ENCODE assay signal across 20 cellular contexts in genomic region chr4:90028460-90028859, GRCh38.
"Had no signal": no experiment of that assay in that cellular context is flagged by ENCODE, and none has a peak within 500 bp of the region (broad histone marks: within the 10 kb centered on the region; RNA-seq: fewer than 3 reads in every experiment).

No MANE protein-coding gene starts in this region.

- H3K36me3 Mint-ChIP-seq: mesothelial cell of epicardium; natural killer cell treated with Interleukin-12 subunit alpha and Interleukin-12 subunit beta and Interleukin-15 and Interleukin-18, amount 100 ng/mL, for 72 hours; neural progenitor cell; type B pancreatic cell had no signal

- H3K27me3 Mint-ChIP-seq: effector memory CD8-positive, alpha-beta T cell; natural killer cell treated with Interleukin-12 subunit alpha and Interleukin-12 subunit beta and Interleukin-15 and Interleukin-18, amount 100 ng/mL, for 72 hours; type B pancreatic cell had no signal

- H3K9me3 Mint-ChIP-seq: effector memory CD8-positive, alpha-beta T cell; mesothelial cell of epicardium; natural killer cell treated with Interleukin-12 subunit alpha and Interleukin-12 subunit beta and Interleukin-15 and Interleukin-18, amount 100 ng/mL, for 72 hours; neural progenitor cell had no signal

- DNase-seq: effector memory CD8-positive, alpha-beta T cell; esophagus squamous epithelium; foreskin fibroblast; glutamatergic neuron; islet precursor cell; mammary epithelial cell; nucleus accumbens; ovary; right cardiac atrium; small intestine; stimulated activated CD4-positive, alpha-beta T cell treated with anti-CD3 and anti-CD28 coated beads, Interleukin-12 subunit alpha, Interleukin-12 subunit beta, amount 100 ng/mL, for 4 hours; stimulated activated naive CD4-positive, alpha-beta T cell treated with Interleukin-2 at 50 U/mL for 16 hours; thyroid gland had no signal

- ATAC-seq: effector memory CD8-positive, alpha-beta T cell; gastroesophageal sphincter; left lobe of liver; natural killer cell treated with Interleukin-12 subunit alpha and Interleukin-12 subunit beta and Interleukin-15 and Interleukin-18, amount 100 ng/mL, for 72 hours; right cardiac atrium had no signal

- H3K27ac Mint-ChIP-seq: effector memory CD8-positive, alpha-beta T cell; mesothelial cell of epicardium; natural killer cell treated with Interleukin-12 subunit alpha and Interleukin-12 subunit beta and Interleukin-15 and Interleukin-18, amount 100 ng/mL, for 72 hours; neural progenitor cell; type B pancreatic cell had no signal

- H3K4me3 ChIP-seq: esophagus squamous epithelium, gastroesophageal sphincter, neural progenitor cell, ovary, suprapubic skin, thyroid gland had no signal

- H3K4me3 Mint-ChIP-seq: effector memory CD8-positive, alpha-beta T cell; mesothelial cell of epicardium; natural killer cell treated with Interleukin-12 subunit alpha and Interleukin-12 subunit beta and Interleukin-15 and Interleukin-18, amount 100 ng/mL, for 72 hours; neural progenitor cell; type B pancreatic cell had no signal

- H3K27ac ChIP-seq: esophagus squamous epithelium, gastroesophageal sphincter, neural progenitor cell, ovary, suprapubic skin, thyroid gland had no signal
